ENCODE assay signal across 17 cellular contexts in genomic region chr10:61329854-61330253, GRCh38.
DNase-seq lines count a peak whose midpoint lies in the region; ATAC-seq and TF ChIP-seq lines count a peak whose summit lies in the region.
"Had no signal": no experiment of that assay in that cellular context is flagged by ENCODE, and none has a peak within 500 bp of the region (broad histone marks: within the 10 kb centered on the region; RNA-seq: fewer than 3 reads in every experiment).

No MANE protein-coding gene starts in this region.

- TF ChIP-seq POLR2A in esophagus muscularis mucosa (IDR thresholded peaks at IDR 0.05; ENCODE audit: low read depth) = no peak

- H3K27me3 ChIP-seq in esophagus muscularis mucosa (no peaks in the 10 kb centered on the region), mammary epithelial cell (ENCODE audit: insufficient read depth, low read length) (peaks cover 3% of the 10 kb centered on the region)

- H4K20me1 ChIP-seq in mammary epithelial cell (ENCODE audit: insufficient read depth, low read length) = no peaks in the 10 kb centered on the region

- DNase-seq in esophagus muscularis mucosa (ENCODE audit: extremely low spot score) = no peak
- no peak for DNase-seq in NCI-H2171 (lab: John Stamatoyannopoulos, UW)
- DNase-seq in mammary epithelial cell = no peak
- no peak for DNase-seq in DMS 273 treated with DMSO at 0.1 percent for 48 hours (lab: John Stamatoyannopoulos, UW)
- DNase-seq: GM23248; Karpas-422; midbrain; NCI-H1417 treated with DMSO at 0.1 percent for 48 hours; NCI-H446 treated with DMSO at 0.1 percent for 48 hours; nucleus accumbens; stimulated activated naive CD8-positive, alpha-beta T cell treated with anti-CD3 and anti-CD28 coated beads, Interleukin-15, amount 100 ng/mL, for 72 hours; T-helper 1 cell had no signal

- CTCF ChIA-PET in mammary epithelial cell (lab: Charles Lee; ENCODE audit: low non-redundant PET) = no interaction called here

- H3K4me2 ChIP-seq in mammary epithelial cell (ENCODE audit: insufficient read depth, low read depth, low read length) = no peak overlapping the region

- 96% methylated on average over 2 of the region's 2 CpGs for WGBS in esophagus muscularis mucosa
- whole genome bisulfite sequencing in mammary epithelial cell (ENCODE audit: low coverage, missing lambda C conversion rate) = 63% methylated on average over 2 of the region's 2 CpGs

- intact Hi-C loops in esophagus muscularis mucosa (cut with DNase I) (no loop called here), mammary epithelial cell (cut with micrococcal nuclease) (no loop called here)

- peaks cover 0 to 7% (median 5%) of the 10 kb centered on the region in 4 donors for H3K4me1 ChIP-seq in esophagus muscularis mucosa
- H3K4me1 ChIP-seq in mammary epithelial cell (ENCODE audit: insufficient read depth, low read length) = no peaks in the 10 kb centered on the region

- H3K27ac ChIP-seq in esophagus muscularis mucosa (replicated peaks in 1 of 4) (no peak overlapping the region), mammary epithelial cell (ENCODE audit: insufficient read depth, low read depth, low read length) (no peak overlapping the region)
- H3K27ac ChIP-seq: GM23248 had no signal

- no peak overlapping the region for H2AFZ ChIP-seq in mammary epithelial cell (ENCODE audit: low read depth, low read length)
- H2AFZ ChIP-seq: GM23248 had no signal

- BruUV-seq in mammary epithelial cell (replicated peaks; lab: Mats Ljungman, UMichigan) = no TSS peak

- TF ChIP-seq EP300 in esophagus muscularis mucosa (IDR thresholded peaks at IDR 0.05) = no peak

- in situ Hi-C loops in mammary epithelial cell (cut with MboI; ENCODE audit: low sequenced_read_pairs in 2 of 2) = no loop called here

- no peak overlapping the region for H3K9ac ChIP-seq in mammary epithelial cell (ENCODE audit: insufficient read depth, low read length)
- H3K9ac ChIP-seq: GM23248 had no signal

- H3K4me3 ChIP-seq in esophagus muscularis mucosa (no peak overlapping the region), mammary epithelial cell (replicated peaks in 1 of 3; ENCODE audit: insufficient read depth in 1 of 3, low read depth in 2 of 3, low read length in 3 of 3) (no peak overlapping the region)
- H3K4me3 ChIP-seq: GM23248 had no signal

- H3K36me3 ChIP-seq in esophagus muscularis mucosa (no peaks in the 10 kb centered on the region), mammary epithelial cell (ENCODE audit: insufficient read depth, low read length) (no peaks in the 10 kb centered on the region)

- ATAC-seq in GM19025 (IDR thresholded peaks at IDR 0.05; ENCODE audit: low read depth, unreplicated experiment) = peak; percentile 81
- peak; percentile 90 for ATAC-seq in GM21619 (IDR thresholded peaks at IDR 0.05; ENCODE audit: unreplicated experiment)
- peak; percentile 68 for ATAC-seq in HG03039 (IDR thresholded peaks at IDR 0.05; ENCODE audit: unreplicated experiment)
- ATAC-seq in HG03558 (IDR thresholded peaks at IDR 0.05; ENCODE audit: extremely low read depth, unreplicated experiment) = peak; percentile 87
- ATAC-seq: activated CD4-positive, CD25-positive, alpha-beta regulatory T cell treated with anti-CD3 and anti-CD28 coated beads, Interleukin-2, amount 50 U/mL, for 24 hours; stimulated activated naive CD8-positive, alpha-beta T cell treated with anti-CD3 and anti-CD28 coated beads, Interleukin-15, amount 100 ng/mL, for 72 hours had no signal

- H3K79me2 ChIP-seq in mammary epithelial cell (ENCODE audit: insufficient read depth, low read length) = no peaks in the 10 kb centered on the region

- dilution Hi-C loops in mammary epithelial cell (cut with HindIII; ENCODE audit: low sequenced_read_pairs) = no loop called here

- TF ChIP-seq CTCF in esophagus muscularis mucosa (IDR thresholded peaks at IDR 0.05) = no peak
- TF ChIP-seq CTCF in mammary epithelial cell (conservative IDR thresholded peaks at IDR 0.05 in 1 of 2, IDR thresholded peaks at IDR 0.05 in 1 of 2; ENCODE audit: extremely low read depth in 1 of 2, insufficient read depth in 1 of 2, low read depth in 1 of 2, low read length in 2 of 2) = no peak

- H3K9me3 ChIP-seq in esophagus muscularis mucosa (peaks cover 0 to 7% (median 0%) of the 10 kb centered on the region in 4 donors), mammary epithelial cell (replicated peaks; ENCODE audit: insufficient read depth, low read length) (no peaks in the 10 kb centered on the region)
